In the genomic region with DNA sequence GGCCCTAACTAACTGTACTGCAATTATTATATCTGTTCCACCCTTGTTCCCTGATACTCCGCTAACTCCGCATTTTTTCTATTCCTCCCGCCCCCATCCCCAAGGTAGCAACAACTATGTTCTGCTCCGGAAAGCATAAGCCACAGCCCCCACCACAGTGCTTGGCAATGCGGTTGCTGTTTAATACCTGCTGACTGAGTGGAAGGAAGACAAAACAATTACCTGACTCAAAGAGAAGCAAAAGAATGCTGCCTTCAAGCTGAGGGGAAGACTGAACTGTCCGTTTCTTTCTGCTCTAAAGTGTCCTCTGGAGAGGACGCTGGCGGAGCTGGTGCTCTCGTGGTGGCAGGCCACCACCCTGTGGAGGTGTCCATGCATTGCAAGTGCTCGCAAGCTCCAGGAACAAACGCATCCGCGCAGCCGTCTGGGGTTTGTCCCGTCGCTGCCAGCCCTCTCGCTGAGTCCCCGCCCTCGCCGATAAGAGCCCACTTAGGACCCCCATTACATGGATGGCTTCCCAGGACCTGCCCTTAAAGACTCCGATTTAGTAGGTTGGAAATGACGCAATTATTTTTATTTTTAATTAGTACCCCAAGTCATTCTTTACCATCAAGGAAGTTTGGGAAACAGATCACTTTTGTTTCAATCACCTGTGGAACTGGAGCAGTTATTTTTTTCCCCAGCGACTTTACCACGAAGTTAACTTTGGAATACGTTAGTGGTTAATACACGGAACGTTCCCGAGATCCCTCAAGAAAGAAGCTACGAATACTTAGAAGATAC, we compare ENCODE assay signal across 8 cellular contexts. TPM values are rescaled to one million over a fixed set of nuclear protein-coding genes. Genes with fewer than 3 reads are reported as not detected.
A peak's percentile ranks its signal among the peaks of the same experiment; 100 is the strongest.
DNase-seq lines count a peak whose midpoint lies in the region; ATAC-seq and TF ChIP-seq lines count a peak whose summit lies in the region.

No MANE protein-coding gene starts in this region.

- peak overlapping the region; percentile 95 for H3K4me3 ChIP-seq in Jurkat, Clone E6-1 (ENCODE audit: low read length)
- H3K4me3 ChIP-seq in Peyer's patch (peak overlapping the region; percentile 76 to 88 (median 83)), fibroblast of pulmonary artery (replicated peaks; ENCODE audit: low read depth, low read length) (peak overlapping the region; percentile 91)

- peak overlapping the region; percentile 99 for H3K27ac Mint-ChIP-seq in activated T-helper 17 cell treated with anti-CD3 and anti-CD28 coated beads, Interleukin-2, amount 50 U/mL, for 72 hours
- peak overlapping the region; percentile 100 for H3K27ac Mint-ChIP-seq in nephron
- peak overlapping the region; percentile 97 for H3K27ac Mint-ChIP-seq in stimulated activated naive CD8-positive, alpha-beta T cell treated with anti-CD3 and anti-CD28 coated beads, Interleukin-15, Interleukin-2, amounts not matched to agents 100 ng/mL and 50 ng/mL, for 24 hours

- H3K27ac ChIP-seq in Peyer's patch: peak overlapping the region; percentile 98 to 99 (median 98)

- peaks cover 17% of the 10 kb centered on the region for H3K4me1 Mint-ChIP-seq in activated T-helper 17 cell treated with anti-CD3 and anti-CD28 coated beads, Interleukin-2, amount 50 U/mL, for 72 hours
- peaks cover 22% of the 10 kb centered on the region for H3K4me1 Mint-ChIP-seq in nephron
- peaks cover 41% of the 10 kb centered on the region for H3K4me1 Mint-ChIP-seq in stimulated activated naive CD8-positive, alpha-beta T cell treated with anti-CD3 and anti-CD28 coated beads, Interleukin-15, Interleukin-2, amounts not matched to agents 100 ng/mL and 50 ng/mL, for 24 hours (ENCODE audit: low read depth)

- peak in 1 of 2 donors; percentile 20 for TF ChIP-seq POLR2A in Peyer's patch (IDR thresholded peaks at IDR 0.05)

- H3K4me3 Mint-ChIP-seq in activated T-helper 17 cell treated with anti-CD3 and anti-CD28 coated beads, Interleukin-2, amount 50 U/mL, for 72 hours: peak overlapping the region; percentile 94
- peak overlapping the region; percentile 84 to 93 (median 89) for H3K4me3 Mint-ChIP-seq in nephron
- H3K4me3 Mint-ChIP-seq in stimulated activated naive CD8-positive, alpha-beta T cell treated with anti-CD3 and anti-CD28 coated beads, Interleukin-15, Interleukin-2, amounts not matched to agents 100 ng/mL and 50 ng/mL, for 24 hours: peak overlapping the region; percentile 95

- no peaks in the 10 kb centered on the region for H3K36me3 ChIP-seq in Peyer's patch

- H3K9me3 Mint-ChIP-seq in activated T-helper 17 cell treated with anti-CD3 and anti-CD28 coated beads, Interleukin-2, amount 50 U/mL, for 72 hours: no peaks in the 10 kb centered on the region
- H3K9me3 Mint-ChIP-seq in nephron: peaks cover 2% of the 10 kb centered on the region
- no peaks in the 10 kb centered on the region for H3K9me3 Mint-ChIP-seq in stimulated activated naive CD8-positive, alpha-beta T cell treated with anti-CD3 and anti-CD28 coated beads, Interleukin-15, Interleukin-2, amounts not matched to agents 100 ng/mL and 50 ng/mL, for 24 hours

- H3K4me1 ChIP-seq in Peyer's patch: peaks cover 0 to 30% (median under 1%) of the 10 kb centered on the region in 4 donors

- TF ChIP-seq CTCF in Peyer's patch (IDR thresholded peaks at IDR 0.05) (peak; percentile 83 to 99 (median 94)), fibroblast of pulmonary artery (IDR thresholded peaks at IDR 0.05; ENCODE audit: low read length, missing control alignments) (peak; percentile 93), nephron (IDR thresholded peaks at IDR 0.05; ENCODE audit: unreplicated experiment in 3 of 3) (peak; percentile 86 to 97 (median 93))

- DNase-seq in DMS53 (lab: John Stamatoyannopoulos, UW) (peak; percentile 99), Peyer's patch (peak; percentile 85 to 94 (median 91)), fibroblast of pulmonary artery (ENCODE audit: low read depth) (peak; percentile 92)
- peak; percentile 82 for DNase-seq in Jurkat, Clone E6-1 (ENCODE audit: low read depth, low spot score)

- peaks cover 38% of the 10 kb centered on the region for H3K36me3 Mint-ChIP-seq in activated T-helper 17 cell treated with anti-CD3 and anti-CD28 coated beads, Interleukin-2, amount 50 U/mL, for 72 hours (ENCODE audit: low read depth)
- H3K36me3 Mint-ChIP-seq in nephron (ENCODE audit: low read depth): peaks cover 11% of the 10 kb centered on the region
- peaks cover 35% of the 10 kb centered on the region for H3K36me3 Mint-ChIP-seq in stimulated activated naive CD8-positive, alpha-beta T cell treated with anti-CD3 and anti-CD28 coated beads, Interleukin-15, Interleukin-2, amounts not matched to agents 100 ng/mL and 50 ng/mL, for 24 hours (ENCODE audit: low read depth)

- ATAC-seq in GM21576 (IDR thresholded peaks at IDR 0.05; ENCODE audit: unreplicated experiment): peak; percentile 58
- ATAC-seq in activated T-helper 17 cell treated with anti-CD3 and anti-CD28 coated beads, Interleukin-2, amount 50 U/mL, for 72 hours (replicated peaks): peak; percentile 59

- H3K27me3 ChIP-seq in Peyer's patch: no peaks in the 10 kb centered on the region

- H3K27me3 Mint-ChIP-seq in activated T-helper 17 cell treated with anti-CD3 and anti-CD28 coated beads, Interleukin-2, amount 50 U/mL, for 72 hours: no peaks in the 10 kb centered on the region
- H3K27me3 Mint-ChIP-seq in nephron (ENCODE audit: low read depth): no peaks in the 10 kb centered on the region
- no peaks in the 10 kb centered on the region for H3K27me3 Mint-ChIP-seq in stimulated activated naive CD8-positive, alpha-beta T cell treated with anti-CD3 and anti-CD28 coated beads, Interleukin-15, Interleukin-2, amounts not matched to agents 100 ng/mL and 50 ng/mL, for 24 hours

- H3K9me3 ChIP-seq in Peyer's patch: peaks cover 0 to 4% (median 2%) of the 10 kb centered on the region in 4 donors

RNA-seq across cellular contexts. Expression of gene MYL12A, which starts 1.6 kb away (rescaled TPM):
- polyA plus RNA-seq in Jurkat, Clone E6-1 (2012; ENCODE audit: insufficient read depth, insufficient read length): 554 TPM
- total RNA-seq in Peyer's patch: 100 to 1,000 TPM; 256 to 401 (median 312) TPM
- total RNA-seq in activated T-helper 17 cell treated with anti-CD3 and anti-CD28 coated beads, Interleukin-2, amount 50 U/mL, for 72 hours: 100 to 1,000 TPM; 392 to 483 TPM

RNA-seq across cellular contexts. Expression of gene MYL12B, which starts 15.9 kb away (rescaled TPM):
- 327 TPM for polyA plus RNA-seq in Jurkat, Clone E6-1 (2012; ENCODE audit: insufficient read depth, insufficient read length)
- total RNA-seq in Peyer's patch: 100 to 1,000 TPM; 246 to 511 (median 369) TPM
- 100 to 1,000 TPM; 206 to 271 TPM for total RNA-seq in activated T-helper 17 cell treated with anti-CD3 and anti-CD28 coated beads, Interleukin-2, amount 50 U/mL, for 72 hours

RNA-seq across cellular contexts. Expression of gene MYOM1, which starts 26.3 kb away (rescaled TPM):
- polyA plus RNA-seq in Jurkat, Clone E6-1 (2012; ENCODE audit: insufficient read depth, insufficient read length): not detected
- total RNA-seq in Peyer's patch: 10 to 100 TPM in 1 of 4 donors, 1 to 10 TPM in 3; 1.3 to 29.7 (median 3.1) TPM
- 1 to 10 TPM in 1 of 2 donors, under 1 TPM in 1; 0.52 to 2.0 TPM for total RNA-seq in activated T-helper 17 cell treated with anti-CD3 and anti-CD28 coated beads, Interleukin-2, amount 50 U/mL, for 72 hours

Comparison
In these comparisons a context has a peak if more than half of its experiments do, and no peak if none do; other contexts are left out.
1. Peak in every context shown above with its lines: DNase-seq, ATAC-seq, H3K4me3 ChIP-seq and H3K27ac ChIP-seq.